8 cellular contexts compared by ENCODE assay signal in genomic region chr20:45373353-45374100, GRCh38. TPM values are rescaled to one million over a fixed set of nuclear protein-coding genes. Genes with fewer than 3 reads are reported as not detected.
DNase-seq lines count a peak whose midpoint lies in the region; ATAC-seq and TF ChIP-seq lines count a peak whose summit lies in the region.

No MANE protein-coding gene starts in this region.

- H3K4me2 ChIP-seq in BLaER1 treated with 17β-estradiol and CSF1 and Interleukin-3, amounts not matched to agents 10 nM and 100 nM = peak overlapping the region; percentile 55 to 85 (median 76)

- peaks cover 33% of the 10 kb centered on the region for H3K4me1 Mint-ChIP-seq in activated naive CD8-positive, alpha-beta T cell (ENCODE audit: low read depth)
- peaks cover 5% of the 10 kb centered on the region for H3K4me1 Mint-ChIP-seq in osteocyte (ENCODE audit: unreplicated experiment)

- ATAC-seq in GM21360 (IDR thresholded peaks at IDR 0.05; ENCODE audit: unreplicated experiment) = peak; percentile 65

- peak overlapping the region in 4 of 10 experiments; percentile 31 to 50 (median 38); a peak in 6 of 20 replicates for H3K4me3 ChIP-seq in BLaER1 treated with 17β-estradiol and CSF1 and Interleukin-3, amounts not matched to agents 10 nM and 100 nM

- TF ChIP-seq CTCF in osteocyte (IDR thresholded peaks at IDR 0.05) = peak; percentile 69

- H3K27me3 Mint-ChIP-seq in activated naive CD8-positive, alpha-beta T cell = no peaks in the 10 kb centered on the region
- no peaks in the 10 kb centered on the region for H3K27me3 Mint-ChIP-seq in osteocyte (ENCODE audit: unreplicated experiment)

- H3K36me3 ChIP-seq in BLaER1 treated with 17β-estradiol and CSF1 and Interleukin-3, amounts not matched to agents 10 nM and 100 nM = peaks cover 0 to 28% (median 8%) of the 10 kb centered on the region in 11 experiments; a peak in 6 of 22 replicates

- H3K9me3 ChIP-seq in BLaER1 treated with 17β-estradiol and CSF1 and Interleukin-3, amounts not matched to agents 10 nM and 100 nM (replicated peaks in 1 of 11) = no peaks in the 10 kb centered on the region

- no peaks in the 10 kb centered on the region for H3K36me3 Mint-ChIP-seq in activated naive CD8-positive, alpha-beta T cell
- peaks cover 3% of the 10 kb centered on the region for H3K36me3 Mint-ChIP-seq in osteocyte (ENCODE audit: unreplicated experiment)

- H3K9me3 Mint-ChIP-seq in activated naive CD8-positive, alpha-beta T cell (ENCODE audit: low read depth) = no peaks in the 10 kb centered on the region
- H3K9me3 Mint-ChIP-seq in osteocyte (ENCODE audit: unreplicated experiment) = no peaks in the 10 kb centered on the region

- peak overlapping the region; percentile 91 for H3K4me3 Mint-ChIP-seq in activated naive CD8-positive, alpha-beta T cell
- H3K4me3 Mint-ChIP-seq in osteocyte (ENCODE audit: unreplicated experiment) = no peak overlapping the region

- H3K27ac ChIP-seq in BLaER1 treated with 17β-estradiol and CSF1 and Interleukin-3, amounts not matched to agents 10 nM and 100 nM = peak overlapping the region in 2 of 11 experiments; percentile 1 to 39; a peak in 2 of 22 replicates
- peak overlapping the region; percentile 59 for H3K27ac ChIP-seq in temporal lobe (ENCODE audit: low read depth, low read length)

- peaks cover 0 to 24% (median 8%) of the 10 kb centered on the region in 11 experiments; a peak in 10 of 22 replicates for H3K27me3 ChIP-seq in BLaER1 treated with 17β-estradiol and CSF1 and Interleukin-3, amounts not matched to agents 10 nM and 100 nM

- peak overlapping the region; percentile 90 for H3K27ac Mint-ChIP-seq in activated naive CD8-positive, alpha-beta T cell
- no peak overlapping the region for H3K27ac Mint-ChIP-seq in osteocyte (ENCODE audit: unreplicated experiment)

- peaks cover 20 to 68% (median 49%) of the 10 kb centered on the region in 10 experiments for H3K4me1 ChIP-seq in BLaER1 treated with 17β-estradiol and CSF1 and Interleukin-3, amounts not matched to agents 10 nM and 100 nM

- DNase-seq in LoVo (ENCODE audit: low spot score) (peak; percentile 87), SKM-1 treated with dmso at 0.1 percent for 144 hours (lab: John Stamatoyannopoulos, UW; ENCODE audit: unreplicated experiment) (peak; percentile 71), head of caudate nucleus (peak; percentile 78 to 97 (median 92)), osteocyte (ENCODE audit: extremely low spot score, unreplicated experiment) (peak; percentile 90)

- intact Hi-C loops in head of caudate nucleus (cut with DNase I) = loop anchor here (5.0 kb wide), 2 partner anchors 34 to 64 kb away; partner anchors contain the start of gene DBNDD2

- H3K9ac ChIP-seq in BLaER1 treated with 17β-estradiol and CSF1 and Interleukin-3, amounts not matched to agents 10 nM and 100 nM = peak overlapping the region in 3 of 11 experiments; percentile 2 to 51 (median 23); a peak in 2 of 22 replicates

- peaks cover 0 to 56% (median 11%) of the 10 kb centered on the region in 11 experiments; a peak in 13 of 22 replicates for H4K20me1 ChIP-seq in BLaER1 treated with 17β-estradiol and CSF1 and Interleukin-3, amounts not matched to agents 10 nM and 100 nM

RNA-seq across cellular contexts. Expression of gene TP53TG5, which starts 4.6 kb away (rescaled TPM):
- total RNA-seq in osteocyte (not detected in 2 replicates), temporal lobe (not detected)

RNA-seq across cellular contexts. Expression of gene SYS1, which starts 10.6 kb away (rescaled TPM):
- 23.7 and 23.8 TPM in 2 replicates for total RNA-seq in osteocyte
- total RNA-seq in temporal lobe = 18.7 TPM

RNA-seq across cellular contexts. Expression of gene SDC4, which starts 25.3 kb away (rescaled TPM):
- total RNA-seq in osteocyte (31.5 and 32.3 TPM in 2 replicates), temporal lobe (0.98 TPM)

RNA-seq across cellular contexts. Expression of gene DBNDD2, which starts 34.6 kb away (rescaled TPM):
- total RNA-seq in osteocyte = 37.4 and 37.7 TPM in 2 replicates
- total RNA-seq in temporal lobe = 7.4 TPM

RNA-seq across cellular contexts. Expression of gene PIGT, which starts 42.4 kb away (rescaled TPM):
- 137 and 140 TPM in 2 replicates for total RNA-seq in osteocyte
- 8.6 TPM for total RNA-seq in temporal lobe

Comparison
In these comparisons a context has a peak if more than half of its experiments do, and no peak if none do; other contexts are left out.
1. RNA of gene SDC4, which starts 25.3 kb away (total RNA-seq): 31.5 to 32.3 TPM in osteocyte; 0.98 TPM in temporal lobe (single experiment); every median in the first group is over 10 times any median in the second.
2. Peak in every context shown above with its lines, with median percentiles within 50 percentile points of each other: DNase-seq.